Comparison of ENCODE assay signal across 9 cellular contexts in the genomic region with DNA sequence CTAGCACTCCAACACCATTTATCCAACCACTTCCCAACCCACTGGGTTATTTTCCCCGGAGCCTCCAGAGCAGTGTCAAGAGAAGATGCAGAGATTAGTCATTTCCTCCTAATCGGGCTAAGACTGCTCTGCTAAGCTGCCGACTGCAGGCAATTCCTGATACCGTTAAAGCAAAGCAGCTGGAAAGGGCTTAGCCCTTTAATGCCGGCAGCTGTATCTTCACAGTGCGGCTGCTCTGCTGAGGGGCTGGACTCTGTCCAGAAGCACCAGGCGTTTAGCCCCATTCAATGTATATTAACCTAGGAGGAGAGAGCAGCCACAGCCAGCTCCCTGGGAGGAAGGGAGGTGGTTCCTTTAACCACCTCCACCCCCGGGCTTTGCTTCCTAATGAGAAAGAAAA. TPM values are rescaled to one million over a fixed set of nuclear protein-coding genes. Genes with fewer than 3 reads are reported as not detected.
DNase-seq lines count a peak whose midpoint lies in the region; ATAC-seq and TF ChIP-seq lines count a peak whose summit lies in the region.
"Had no signal": no experiment of that assay in that cellular context is flagged by ENCODE, and none has a peak within 500 bp of the region (broad histone marks: within the 10 kb centered on the region; RNA-seq: fewer than 3 reads in every experiment).

No MANE protein-coding gene starts in this region.

- DNase-seq in DMS 273 treated with DMSO at 0.1 percent for 48 hours (lab: John Stamatoyannopoulos, UW) (peak; percentile 72), NCI-H2227 treated with DMSO at 0.1 percent for 48 hours (lab: John Stamatoyannopoulos, UW) (peak; percentile 29), dermis blood vessel endothelial cell (peak; percentile 91), putamen (ENCODE audit: low spot score) (no peak), gastrocnemius medialis (no peak), activated T-cell treated with anti-CD3 and anti-CD28 coated beads for 4 hours (no peak)
- DNase-seq in stimulated activated CD8-positive, alpha-beta memory T cell treated with anti-CD3 and anti-CD28 coated beads, Interleukin-4, amount 100 ng/mL, for 48 hours: no peak

- H3K27me3 ChIP-seq in neural cell (ENCODE audit: insufficient read depth, low read depth, low read length): no peaks in the 10 kb centered on the region
- no peaks in the 10 kb centered on the region for H3K27me3 ChIP-seq in gastrocnemius medialis

- no peak for TF ChIP-seq EP300 in neural cell (conservative IDR thresholded peaks at IDR 0.05; ENCODE audit: poor library complexity, severe bottlenecking)

- H3K4me1 ChIP-seq in gastrocnemius medialis: peaks cover 0 to 5% of the 10 kb centered on the region in 2 donors

- no peak for TF ChIP-seq CTCF in neural cell (IDR thresholded peaks at IDR 0.05; ENCODE audit: poor library complexity, severe bottlenecking)
- no peak for TF ChIP-seq CTCF in gastrocnemius medialis (IDR thresholded peaks at IDR 0.05 in 4 of 5, conservative IDR thresholded peaks at IDR 0.05 in 1 of 5)

- no peaks in the 10 kb centered on the region for H3K9me2 ChIP-seq in neural cell (ENCODE audit: insufficient read depth, low read length)

- intact Hi-C loops in gastrocnemius medialis (cut with DNase I; ENCODE audit: low total_unique reads): no loop called here

- H4K20me1 ChIP-seq in neural cell (ENCODE audit: insufficient read depth): no peaks in the 10 kb centered on the region

- no peak for ATAC-seq in gastrocnemius medialis
- ATAC-seq: natural killer cell treated with Interleukin-12 subunit alpha and Interleukin-12 subunit beta and Interleukin-15 and Interleukin-18, amount 100 ng/mL, for 72 hours had no signal

- TF ChIP-seq POLR2A in gastrocnemius medialis (IDR thresholded peaks at IDR 0.05): no peak

- H3K36me3 ChIP-seq in neural cell (ENCODE audit: insufficient read depth, low read length) (no peaks in the 10 kb centered on the region), gastrocnemius medialis (no peaks in the 10 kb centered on the region)

- TF ChIP-seq RAD21 in neural cell (conservative IDR thresholded peaks at IDR 0.05): no peak

- H3K9ac ChIP-seq in neural cell (ENCODE audit: low read length): no peak overlapping the region

- in situ Hi-C loops in gastrocnemius medialis (cut with MboI; ENCODE audit: low sequenced_read_pairs in 4 of 4): no loop called here

- H3K9me3 ChIP-seq in neural cell (ENCODE audit: low read length): no peaks in the 10 kb centered on the region
- H3K9me3 ChIP-seq in gastrocnemius medialis: no peaks in the 10 kb centered on the region

- H2AFZ ChIP-seq in neural cell (ENCODE audit: low read depth, low read length): peak overlapping the region; percentile 14

- H3F3A ChIP-seq in neural cell (ENCODE audit: insufficient read depth, low read length, poor library complexity, severe bottlenecking): no peaks in the 10 kb centered on the region

- H3K27ac ChIP-seq in neural cell (ENCODE audit: low read length): no peak overlapping the region
- H3K27ac ChIP-seq in gastrocnemius medialis: no peak overlapping the region

- H3K79me2 ChIP-seq in neural cell (replicated peaks; ENCODE audit: insufficient read depth, low read length): no peaks in the 10 kb centered on the region

- H3K4me2 ChIP-seq in neural cell (ENCODE audit: low read length): no peak overlapping the region

- H3K4me3 ChIP-seq in neural cell (ENCODE audit: low read length): no peak overlapping the region
- no peak overlapping the region for H3K4me3 ChIP-seq in gastrocnemius medialis

TF ChIP-seq in neural cell, 6 proteins besides CTCF, POLR2A, EP300 and RAD21:
- TF ChIP-seq, protein P1, sequence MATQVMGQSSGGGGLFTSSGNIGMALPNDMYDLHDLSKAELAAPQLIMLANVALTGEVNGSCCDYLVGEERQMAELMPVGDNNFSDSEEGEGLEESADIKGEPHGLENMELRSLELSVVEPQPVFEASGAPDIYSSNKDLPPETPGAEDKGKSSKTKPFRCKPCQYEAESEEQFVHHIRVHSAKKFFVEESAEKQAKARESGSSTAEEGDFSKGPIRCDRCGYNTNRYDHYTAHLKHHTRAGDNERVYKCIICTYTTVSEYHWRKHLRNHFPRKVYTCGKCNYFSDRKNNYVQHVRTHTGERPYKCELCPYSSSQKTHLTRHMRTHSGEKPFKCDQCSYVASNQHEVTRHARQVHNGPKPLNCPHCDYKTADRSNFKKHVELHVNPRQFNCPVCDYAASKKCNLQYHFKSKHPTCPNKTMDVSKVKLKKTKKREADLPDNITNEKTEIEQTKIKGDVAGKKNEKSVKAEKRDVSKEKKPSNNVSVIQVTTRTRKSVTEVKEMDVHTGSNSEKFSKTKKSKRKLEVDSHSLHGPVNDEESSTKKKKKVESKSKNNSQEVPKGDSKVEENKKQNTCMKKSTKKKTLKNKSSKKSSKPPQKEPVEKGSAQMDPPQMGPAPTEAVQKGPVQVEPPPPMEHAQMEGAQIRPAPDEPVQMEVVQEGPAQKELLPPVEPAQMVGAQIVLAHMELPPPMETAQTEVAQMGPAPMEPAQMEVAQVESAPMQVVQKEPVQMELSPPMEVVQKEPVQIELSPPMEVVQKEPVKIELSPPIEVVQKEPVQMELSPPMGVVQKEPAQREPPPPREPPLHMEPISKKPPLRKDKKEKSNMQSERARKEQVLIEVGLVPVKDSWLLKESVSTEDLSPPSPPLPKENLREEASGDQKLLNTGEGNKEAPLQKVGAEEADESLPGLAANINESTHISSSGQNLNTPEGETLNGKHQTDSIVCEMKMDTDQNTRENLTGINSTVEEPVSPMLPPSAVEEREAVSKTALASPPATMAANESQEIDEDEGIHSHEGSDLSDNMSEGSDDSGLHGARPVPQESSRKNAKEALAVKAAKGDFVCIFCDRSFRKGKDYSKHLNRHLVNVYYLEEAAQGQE (IDR thresholded peaks at IDR 0.05; ENCODE audit: borderline replicate concordance): no peak
- no peak for TF ChIP-seq EZH2 (IDR thresholded peaks at IDR 0.05; ENCODE audit: borderline replicate concordance, insufficient read depth, low read length, poor library complexity, severe bottlenecking)
- TF ChIP-seq MXI1 (conservative IDR thresholded peaks at IDR 0.05; ENCODE audit: poor library complexity, severe bottlenecking): no peak
- TF ChIP-seq POLR2AphosphoS5 (IDR thresholded peaks at IDR 0.05): no peak
- TF ChIP-seq SMC3 (conservative IDR thresholded peaks at IDR 0.05; ENCODE audit: poor library complexity): no peak
- TF ChIP-seq TAF1 (IDR thresholded peaks at IDR 0.05; ENCODE audit: low read depth): no peak

RNA-seq across cellular contexts. Expression of a gene that starts 11.1 kb away (rescaled TPM):
- total RNA-seq in dermis blood vessel endothelial cell (0.05 TPM in 1 of 2 replicates, not detected in the other), gastrocnemius medialis (not detected)
- not detected in 2 replicates for polyA plus RNA-seq in neural cell
- not detected in 2 replicates for polyA minus RNA-seq in neural cell
- total RNA-seq: natural killer cell treated with Interleukin-12 subunit alpha and Interleukin-12 subunit beta and Interleukin-15 and Interleukin-18, amount 100 ng/mL, for 72 hours had no signal

RNA-seq across cellular contexts. Expression of a gene that starts 22.2 kb away (rescaled TPM):
- 0.47 and 1.4 TPM in 2 replicates for total RNA-seq in dermis blood vessel endothelial cell
- polyA plus RNA-seq in neural cell: not detected in 2 replicates
- polyA minus RNA-seq in neural cell: not detected in 2 replicates
- total RNA-seq in gastrocnemius medialis: not detected
- total RNA-seq: natural killer cell treated with Interleukin-12 subunit alpha and Interleukin-12 subunit beta and Interleukin-15 and Interleukin-18, amount 100 ng/mL, for 72 hours had no signal

RNA-seq across cellular contexts. Expression of a gene that starts 33.4 kb away (rescaled TPM):
- total RNA-seq in dermis blood vessel endothelial cell (not detected in 2 replicates), gastrocnemius medialis (not detected)
- not detected in 2 replicates for polyA plus RNA-seq in neural cell
- polyA minus RNA-seq in neural cell: not detected in 2 replicates
- total RNA-seq: natural killer cell treated with Interleukin-12 subunit alpha and Interleukin-12 subunit beta and Interleukin-15 and Interleukin-18, amount 100 ng/mL, for 72 hours had no signal

RNA-seq across cellular contexts. Expression of a gene that starts 41.4 kb away (rescaled TPM):
- total RNA-seq in dermis blood vessel endothelial cell (19.9 and 67.1 TPM in 2 replicates), gastrocnemius medialis (10 to 100 TPM in 1 of 4 donors, 1 to 10 TPM in 3; 5.6 to 13.3 (median 6.5) TPM)
- 16.2 and 18.3 TPM in 2 replicates for polyA plus RNA-seq in neural cell
- 16.1 and 22.6 TPM in 2 replicates for polyA minus RNA-seq in neural cell

Comparison
In these comparisons a context has a peak if more than half of its experiments do, and no peak if none do; other contexts are left out.
1. DNase-seq: peak in DMS 273 treated with DMSO at 0.1 percent for 48 hours (single experiment), NCI-H2227 treated with DMSO at 0.1 percent for 48 hours (single experiment) and dermis blood vessel endothelial cell (single experiment); none in putamen (single experiment), gastrocnemius medialis (0 of 2), activated T-cell treated with anti-CD3 and anti-CD28 coated beads for 4 hours (single experiment) and stimulated activated CD8-positive, alpha-beta memory T cell treated with anti-CD3 and anti-CD28 coated beads, Interleukin-4, amount 100 ng/mL, for 48 hours (single experiment).